In the genomic region with DNA sequence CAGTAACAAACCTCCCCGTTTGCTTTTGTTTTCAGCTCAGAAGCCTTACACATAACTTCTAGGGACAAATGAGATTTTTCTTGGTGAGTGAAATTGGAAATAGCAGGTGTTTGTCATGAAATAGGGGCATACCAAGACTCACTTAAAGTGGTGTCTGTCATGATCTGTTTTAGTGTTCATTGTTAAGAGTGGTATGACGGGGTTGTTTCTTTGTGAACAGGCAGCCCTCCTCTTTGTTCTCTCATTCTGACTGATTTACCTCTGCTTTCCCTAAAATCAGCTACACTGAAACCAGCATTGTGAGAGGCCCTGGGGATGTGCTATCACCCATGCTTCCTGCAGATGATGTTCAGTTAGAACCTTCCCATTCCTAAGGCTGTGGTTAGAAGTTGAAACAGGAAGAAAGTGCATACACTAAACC, we compare ENCODE assay signal across 8 cellular contexts. TPM values are rescaled to one million over a fixed set of nuclear protein-coding genes. Genes with fewer than 3 reads are reported as not detected.
DNase-seq lines count a peak whose midpoint lies in the region; ATAC-seq and TF ChIP-seq lines count a peak whose summit lies in the region.

No MANE protein-coding gene starts in this region.

- H3K27ac ChIP-seq in SK-N-MC (no peak overlapping the region; the same call in 1 of the 2 replicates), endodermal cell (ENCODE audit: low read depth, low read length) (no peak overlapping the region)

- peaks cover 25% of the 10 kb centered on the region for H3K4me1 Mint-ChIP-seq in type B pancreatic cell (ENCODE audit: unreplicated experiment)
- peaks cover 10% of the 10 kb centered on the region for H3K4me1 Mint-ChIP-seq in endodermal cell

- H3K4me3 Mint-ChIP-seq in type B pancreatic cell: peak overlapping the region; percentile 45
- no peak overlapping the region for H3K4me3 Mint-ChIP-seq in endodermal cell

- no peaks in the 10 kb centered on the region for H3K9me3 Mint-ChIP-seq in type B pancreatic cell
- no peaks in the 10 kb centered on the region for H3K9me3 Mint-ChIP-seq in endodermal cell

- no peak for TF ChIP-seq CTCF in type B pancreatic cell (conservative IDR thresholded peaks at IDR 0.05)
- no peak for TF ChIP-seq CTCF in endodermal cell (conservative IDR thresholded peaks at IDR 0.05)

- H3K27me3 Mint-ChIP-seq in type B pancreatic cell: peaks cover 27% of the 10 kb centered on the region
- peaks cover 49% of the 10 kb centered on the region for H3K27me3 Mint-ChIP-seq in endodermal cell (ENCODE audit: insufficient read depth)

- H3K36me3 ChIP-seq in SK-N-MC (ENCODE audit: insufficient read depth, low read length) (no peaks in the 10 kb centered on the region), endodermal cell (ENCODE audit: control insufficient read depth, insufficient read depth, low read length) (no peaks in the 10 kb centered on the region)

- H3K36me3 Mint-ChIP-seq in type B pancreatic cell: peaks cover 3% of the 10 kb centered on the region
- no peaks in the 10 kb centered on the region for H3K36me3 Mint-ChIP-seq in endodermal cell (ENCODE audit: low read depth)

- ATAC-seq in HG02981 (IDR thresholded peaks at IDR 0.05; ENCODE audit: unreplicated experiment): peak; percentile 47

- H3K4me1 ChIP-seq in endodermal cell (ENCODE audit: control insufficient read depth, insufficient read depth, low read length): peaks cover 14% of the 10 kb centered on the region

- H3K27me3 ChIP-seq in endodermal cell (ENCODE audit: control insufficient read depth, insufficient read depth, low read length, poor library complexity, severe bottlenecking): peaks cover 22% of the 10 kb centered on the region

- 77% methylated on average over 2 of the region's 2 CpGs; no CpG with 5 or more reads in 1 of the 2 experiments for WGBS in endodermal cell (ENCODE audit: insufficient coverage in 1 of 2, insufficient read length in 1 of 2), 2 experiments

- H3K4me3 ChIP-seq in SK-N-MC (peak overlapping the region; percentile 20; the same call in 1 of the 2 replicates), endodermal cell (ENCODE audit: low read length) (no peak overlapping the region)

- DNase-seq in stimulated activated CD4-positive, alpha-beta T cell treated with anti-CD3 and anti-CD28 coated beads, Interleukin-1b, Interleukin-23, amount 100 ng/mL, for 48 hours: peak; percentile 34
- no peak for DNase-seq in stimulated activated CD4-positive, alpha-beta T cell treated with anti-CD3 and anti-CD28 coated beads, Interleukin-4, amount 100 ng/mL, for 1 hour
- DNase-seq in SK-N-MC (ENCODE audit: low read depth, low spot score) (no peak), type B pancreatic cell (ENCODE audit: extremely low spot score, unreplicated experiment) (no peak), endodermal cell (no peak), D341Med (ENCODE audit: low spot score) (no peak), NCI-H128 (lab: John Stamatoyannopoulos, UW; ENCODE audit: unreplicated experiment) (no peak)

- H3K9me3 ChIP-seq in SK-N-MC (ENCODE audit: low read depth, low read length) (no peaks in the 10 kb centered on the region), endodermal cell (ENCODE audit: control insufficient read depth, low read length) (no peaks in the 10 kb centered on the region)

- H3K9ac ChIP-seq in SK-N-MC (ENCODE audit: insufficient read length) (peak overlapping the region; percentile 14), endodermal cell (ENCODE audit: extremely low read depth, low read length, poor library complexity, severe bottlenecking) (no peak overlapping the region)

- no peak overlapping the region for H3K27ac Mint-ChIP-seq in type B pancreatic cell
- H3K27ac Mint-ChIP-seq in endodermal cell: no peak overlapping the region

RNA-seq across cellular contexts. Expression of gene ERO1B, which starts 2.5 kb away (rescaled TPM):
- total RNA-seq in type B pancreatic cell (ENCODE audit: low replicate concordance) (33.0 and 43.5 TPM in 2 replicates), endodermal cell (1 to 10 TPM; 4.9 to 5.6 TPM)
- polyA plus RNA-seq in endodermal cell (2013, experiment 1 of 2): 4.2 TPM
- 4.5 TPM for polyA plus RNA-seq in endodermal cell (2013, experiment 2 of 2)
